8 cellular contexts compared by ENCODE assay signal in genomic region chr7:12210179-12211053, GRCh38. TPM values are rescaled to one million over a fixed set of nuclear protein-coding genes. Genes with fewer than 3 reads are reported as not detected.
A peak's percentile ranks its signal among the peaks of the same experiment; 100 is the strongest.
DNase-seq lines count a peak whose midpoint lies in the region; ATAC-seq, FAIRE-seq and TF ChIP-seq lines count a peak whose summit lies in the region.

No MANE protein-coding gene starts in this region.

- TF ChIP-seq CTCF in A673 (conservative IDR thresholded peaks at IDR 0.05; ENCODE audit: low read depth, low read length), result no peak
- no peak for TF ChIP-seq CTCF in GM12865 (IDR thresholded peaks at IDR 0.05; ENCODE audit: insufficient read depth, low read depth, low read length, missing control alignments)
- no peak for TF ChIP-seq CTCF in GM12878 (IDR thresholded peaks at IDR 0.05 in 2 of 3, conservative IDR thresholded peaks at IDR 0.05 in 1 of 3; ENCODE audit: control insufficient read depth in 2 of 3, extremely low read depth in 1 of 3, insufficient read depth in 1 of 3, low read depth in 3 of 3, low read length in 3 of 3)

- no peak for TF ChIP-seq POLR2A in GM12878 (IDR thresholded peaks at IDR 0.05; ENCODE audit: low read depth, low read length)

- in situ Hi-C loops in GM12878 (cut with MboI), result no loop called here
- in situ Hi-C loops in KBM-7 (cut with MboI; ENCODE audit: low pct_unique_long_range_greater_than_20kb, low sequenced_read_pairs), result no loop called here

- H3K4me2 ChIP-seq in GM12878 (ENCODE audit: control insufficient read depth, insufficient read depth), result peak overlapping the region; percentile 91

- intact Hi-C loops in A673 (cut with micrococcal nuclease; ENCODE audit: unreplicated experiment) (no loop called here), GM12878 (cut with micrococcal nuclease; ENCODE audit: unreplicated experiment) (loop anchor here (1.0 to 2.0 kb wide), 2 partner anchors 47 to 112 kb away; no protein-coding TSS in a partner anchor)

- H3K9me3 ChIP-seq in A673 (ENCODE audit: low read depth, low read length, poor library complexity, severe bottlenecking) (no peaks in the 10 kb centered on the region), GM12878 (replicated peaks; ENCODE audit: control insufficient read depth, insufficient read depth, low read length) (no peaks in the 10 kb centered on the region)

- H2AFZ ChIP-seq in GM12878 (ENCODE audit: control insufficient read depth, low read depth, low read length), result peak overlapping the region; percentile 91

- H3K27me3 ChIP-seq in A673 (replicated peaks; ENCODE audit: insufficient read depth, low read depth, low read length, poor library complexity) (no peaks in the 10 kb centered on the region), GM12878 (replicated peaks in 1 of 2; ENCODE audit: control insufficient read depth in 2 of 2, insufficient read depth in 2 of 2, low read length in 1 of 2) (peaks cover 0 to 5% of the 10 kb centered on the region in 2 experiments; a peak in 1 of 4 replicates)

- peak overlapping the region; percentile 79 for H3K9ac ChIP-seq in GM12878 (ENCODE audit: control insufficient read depth, insufficient read depth, low read length)

- peaks cover 10% of the 10 kb centered on the region for H3K79me2 ChIP-seq in GM12878 (ENCODE audit: control insufficient read depth, insufficient read depth, low read length)

- H3K4me3 ChIP-seq in A673 (ENCODE audit: low read depth, low read length, poor library complexity, severe bottlenecking), result peak overlapping the region; percentile 78
- peak overlapping the region; percentile 77 for H3K4me3 ChIP-seq in GM12865 (ENCODE audit: low read depth, low read length)
- peak overlapping the region; percentile 70 for H3K4me3 ChIP-seq in GM12878

- H3K36me3 ChIP-seq in A673 (ENCODE audit: insufficient read depth, low read length, poor library complexity, severe bottlenecking), result no peaks in the 10 kb centered on the region
- H3K36me3 ChIP-seq in GM12878 (ENCODE audit: control insufficient read depth in 2 of 2, insufficient read depth in 2 of 2, low read length in 1 of 2), result no peaks in the 10 kb centered on the region

- H3K27ac ChIP-seq in A673 (ENCODE audit: low read depth, low read length, poor library complexity, severe bottlenecking), result peak overlapping the region; percentile 88
- H3K27ac ChIP-seq in GM12878 (ENCODE audit: control insufficient read depth, insufficient read depth), result 0 out of 2 replicates have a peak overlapping the region, but pooled peaks have one; percentile 3

- no peak for TF ChIP-seq RAD21 in GM12878 (IDR thresholded peaks at IDR 0.05; ENCODE audit: insufficient read depth, low read depth, low read length)

- peak; percentile 38 for ATAC-seq in HG02642 (IDR thresholded peaks at IDR 0.05; ENCODE audit: poor library complexity, unreplicated experiment)
- ATAC-seq in GM12878, result peak; percentile 45

- POLR2A ChIA-PET in A673 (lab: Charles Lee; ENCODE audit: low non-redundant PET) (no interaction called here), GM12878 (lab: Charles Lee) (interaction anchor here (2.0 kb wide), 1 partner anchor 47 kb away, joined by 11 read pairs; no protein-coding TSS in a partner anchor)

- no peak for DNase-seq in A673 (ENCODE audit: low spot score)
- DNase-seq in GM12865 (ENCODE audit: low read depth), result peak; percentile 54
- DNase-seq in NCI-H2029 treated with DMSO at 0.1 percent for 48 hours (lab: John Stamatoyannopoulos, UW), result peak; percentile 57
- DNase-seq in GM12878 (ENCODE audit: low read depth, low spot score), result no peak
- DNase-seq in inferior parietal cortex (ENCODE audit: extremely low spot score), result peak; percentile 54
- peak; percentile 9 for DNase-seq in stimulated activated CD8-positive, alpha-beta memory T cell treated with anti-CD3 and anti-CD28 coated beads, Interleukin-4, amount 100 ng/mL, for 24 hours (ENCODE audit: low read depth)
- no peak for DNase-seq in KBM-7

- 6% methylated on average over 26 of the region's 26 CpGs for WGBS in GM12878 (ENCODE audit: insufficient coverage, insufficient replicate concordance, low lambda C conversion rate, missing lambda C conversion rate)

- BruUV-seq in A673 (replicated peaks; lab: Mats Ljungman, UMichigan) (no TSS peak), GM12878 (replicated peaks; lab: Mats Ljungman, UMichigan) (no TSS peak)

- RAD21 ChIA-PET in GM12878 (lab: Charles Lee; ENCODE audit: unreplicated experiment), result interaction anchor here (1.0 kb wide), 1 partner anchor 248 kb away, joined by 3 read pairs; no protein-coding TSS in a partner anchor

- peaks cover 10% of the 10 kb centered on the region for H3K4me1 ChIP-seq in A673 (ENCODE audit: insufficient read depth, low read length, poor library complexity, severe bottlenecking)
- peaks cover 4% of the 10 kb centered on the region for H3K4me1 ChIP-seq in GM12878 (ENCODE audit: control insufficient read depth, insufficient read depth, low read length)

- SMC1A ChIA-PET in GM12878 (lab: Charles Lee; ENCODE audit: uncharacterized antibody, unreplicated experiment), result interaction anchor here (0.6 to 2.3 kb wide), 9 partner anchors 9 to 1781 kb away, joined by 3 to 10 read pairs (median 3); no protein-coding TSS in a partner anchor

- no peak for TF ChIP-seq EP300 in GM12878 (IDR thresholded peaks at IDR 0.05; ENCODE audit: borderline replicate concordance in 1 of 2, control insufficient read depth in 1 of 2, low read depth in 2 of 2, low read length in 2 of 2)

- CTCF ChIA-PET in A673 (lab: Charles Lee), result no interaction called here
- CTCF ChIA-PET in GM12878 (lab: Yijun Ruan, JAX), result interaction anchor here (0.8 to 1.8 kb wide), 4 partner anchors 11 to 112 kb away, joined by 4 to 6 read pairs (median 4); no protein-coding TSS in a partner anchor

- FAIRE-seq in GM12878 (lab: Jason Lieb, UNC), result peak; percentile 13

- no peaks in the 10 kb centered on the region for H4K20me1 ChIP-seq in GM12878 (ENCODE audit: control insufficient read depth, insufficient read depth)

TF ChIP-seq in GM12878, 131 proteins besides CTCF, POLR2A, EP300 and RAD21 (continues in another document):
- TF ChIP-seq IRF5 (IDR thresholded peaks at IDR 0.05; ENCODE audit: borderline replicate concordance) (no peak), SRF (IDR thresholded peaks at IDR 0.05; ENCODE audit: low read depth in 2 of 2, low read length in 2 of 2) (no peak), WRNIP1 (IDR thresholded peaks at IDR 0.05; ENCODE audit: borderline replicate concordance, low read depth, low read length) (peak; percentile 62; the same call in 1 of the 2 replicates), KDM1A (IDR thresholded peaks at IDR 0.05; ENCODE audit: borderline replicate concordance) (no peak), SMARCA5 (IDR thresholded peaks at IDR 0.05) (no peak), RELA (IDR thresholded peaks at IDR 0.05; ENCODE audit: borderline replicate concordance, partially characterized antibody) (no peak)

RNA-seq across cellular contexts. Expression of gene TMEM106B, which starts 0.7 kb away (rescaled TPM):
- 34.5 and 37.1 TPM in 2 replicates for total RNA-seq in A673 (2021)
- 29.7 and 32.0 TPM in 2 replicates for total RNA-seq in GM12878 (2013; cell fraction: nucleolus; rRNA removed)
- 12.4 and 16.8 TPM in 2 replicates for total RNA-seq in GM12878 (2014; rRNA removed)
- 13.3 and 13.4 TPM in 2 replicates for total RNA-seq in GM12878 (2014; rRNA removed; fragmentation: Illumina TruSeq; extraction: Trizol)
- 12.1 and 14.4 TPM in 2 replicates for total RNA-seq in GM12878 (2021)
- 2.5 TPM for polyA plus RNA-seq in GM12878 (2011; ENCODE audit: low read depth)
- 21.2 and 35.6 TPM in 2 replicates for polyA plus RNA-seq in GM12878 (2011; rRNA removed)
- polyA plus RNA-seq in GM12878 (2011; cell fraction: cytosol; rRNA removed), result 6.8 and 7.6 TPM in 2 replicates
- 10.2 and 11.1 TPM in 2 replicates for polyA plus RNA-seq in GM12878 (2011; cell fraction: nucleus; rRNA removed)
- polyA plus RNA-seq in GM12878 (2012), result 4.8 and 6.7 TPM in 2 replicates
- polyA plus RNA-seq in GM12878 (2014; fragmentation: Illumina TruSeq; extraction: Trizol), result 10.7 and 14.0 TPM in 2 replicates
- 1 to 10 TPM; 3.7 to 5.4 TPM for polyA plus RNA-seq in GM12878 (2014; fragmentation: Nextera tagmentation; extraction: Ambion mirVana)
- 5.4 and 5.6 TPM in 2 replicates for polyA plus RNA-seq in GM12878 (2014; rRNA removed)
- polyA plus RNA-seq in GM12878 (2016; fragmentation: Nextera tagmentation; extraction: Ambion mirVana), result 10 to 100 TPM; 13.3 to 20.4 TPM
- 9.9 and 21.1 TPM in 2 replicates for polyA minus RNA-seq in GM12878 (2011; rRNA and poly(A)+ RNA removed)
- 10.7 and 17.8 TPM in 2 replicates for polyA minus RNA-seq in GM12878 (2011; cell fraction: cytosol; rRNA and poly(A)+ RNA removed)
- polyA minus RNA-seq in GM12878 (2011; cell fraction: nucleus; rRNA and poly(A)+ RNA removed), result 8.9 and 16.2 TPM in 2 replicates

Comparison
In these comparisons a context has a peak if more than half of its experiments do, and no peak if none do; other contexts are left out.
1. DNase-seq: peak in GM12865 (single experiment), NCI-H2029 treated with DMSO at 0.1 percent for 48 hours (single experiment), inferior parietal cortex (single experiment) and stimulated activated CD8-positive, alpha-beta memory T cell treated with anti-CD3 and anti-CD28 coated beads, Interleukin-4, amount 100 ng/mL, for 24 hours (single experiment); none in A673 (single experiment), GM12878 (single experiment) and KBM-7 (single experiment).
2. Peak in every context shown above with its lines, with median percentiles within 50 percentile points of each other: H3K4me3 ChIP-seq.